In the genomic region with DNA sequence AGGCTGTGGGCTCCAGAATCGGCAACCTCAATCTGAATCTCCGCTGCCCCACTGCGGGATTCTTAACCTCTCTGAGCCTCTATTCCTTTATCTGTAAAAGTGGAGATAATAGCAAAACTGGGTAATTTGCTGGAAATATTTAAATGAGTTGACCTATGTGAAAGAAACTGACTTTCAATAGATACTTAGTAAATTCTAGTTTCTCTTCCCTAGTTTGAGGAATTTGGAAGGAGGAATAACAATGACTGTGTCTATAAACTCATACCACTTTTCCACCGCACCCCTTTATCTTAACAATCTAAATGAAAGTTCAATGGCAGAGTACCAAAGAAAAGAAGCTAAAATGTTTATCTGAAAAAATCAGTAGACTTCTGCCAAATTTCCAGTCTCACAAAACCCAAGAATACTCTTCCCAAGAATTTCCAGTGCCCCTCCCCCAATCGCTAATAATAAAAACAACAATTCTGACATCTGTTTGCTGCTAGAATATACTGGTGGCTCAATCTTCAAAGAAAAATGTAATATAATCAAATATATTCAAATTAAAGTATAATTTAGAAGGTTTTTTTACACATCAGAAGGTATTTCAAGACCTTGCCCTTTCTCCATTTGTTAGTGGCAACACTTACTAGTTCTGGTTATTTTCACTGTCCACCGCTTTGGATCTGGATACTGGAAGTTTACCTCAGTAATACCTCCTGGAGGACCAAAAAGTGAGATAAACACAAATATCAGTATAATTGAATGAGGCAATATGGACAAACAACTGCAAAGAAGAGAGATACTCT, we compare ENCODE assay signal across 21 cellular contexts.
A peak's percentile ranks its signal among the peaks of the same experiment; 100 is the strongest.
DNase-seq lines count a peak whose midpoint lies in the region; FAIRE-seq and TF ChIP-seq lines count a peak whose summit lies in the region.
"Had no signal": no experiment of that assay in that cellular context is flagged by ENCODE, and none has a peak within 500 bp of the region (broad histone marks: within the 10 kb centered on the region; RNA-seq: fewer than 3 reads in every experiment).

No MANE protein-coding gene starts in this region.

- no peaks in the 10 kb centered on the region for H3K9me3 Mint-ChIP-seq in HFFc6
- H3K9me3 Mint-ChIP-seq: CD4-positive, alpha-beta T cell; GM23338 had no signal

- no peaks in the 10 kb centered on the region for H3K36me3 Mint-ChIP-seq in HFFc6 (ENCODE audit: low read depth)

- TF ChIP-seq POLR2A in tibial nerve (IDR thresholded peaks at IDR 0.05): no peak

- H3K4me1 ChIP-seq in parathyroid adenoma (peaks cover 3% of the 10 kb centered on the region), tibial nerve (peaks cover 0 to 39% (median 12%) of the 10 kb centered on the region in 4 donors), kidney (ENCODE audit: control insufficient read depth in 1 of 2, insufficient read depth in 1 of 2, low read depth in 1 of 2, low read length in 2 of 2) (peaks cover 0 to 8% of the 10 kb centered on the region in 2 donors), PC-9 (replicated peaks; ENCODE audit: insufficient read depth) (no peaks in the 10 kb centered on the region)

- no peak overlapping the region for H3K9ac ChIP-seq in parathyroid adenoma
- H3K9ac ChIP-seq in kidney (ENCODE audit: low read length in 2 of 2): no peak overlapping the region

- no peaks in the 10 kb centered on the region for H4K20me1 ChIP-seq in PC-9 (ENCODE audit: insufficient read depth)

- no TSS peak for BruUV-seq in PC-9 (replicated peaks; lab: Mats Ljungman, UMichigan)

- H2AFZ ChIP-seq in parathyroid adenoma (no peak overlapping the region), PC-9 (no peak overlapping the region)
- H2AFZ ChIP-seq: GM23338 had no signal

- H3K36me3 ChIP-seq in parathyroid adenoma (ENCODE audit: control insufficient read depth, insufficient read depth, low read length) (no peaks in the 10 kb centered on the region), tibial nerve (peaks cover 0 to 15% (median 0%) of the 10 kb centered on the region in 3 donors), kidney (ENCODE audit: control insufficient read depth in 1 of 2, insufficient read depth in 2 of 2, low read length in 2 of 2) (no peaks in the 10 kb centered on the region), PC-9 (ENCODE audit: low read depth) (no peaks in the 10 kb centered on the region)

- no peaks in the 10 kb centered on the region for H3F3A ChIP-seq in PC-9 (ENCODE audit: insufficient read depth, low read depth)

- intact Hi-C loops in kidney (cut with DNase I) (no loop called here), PC-9 (cut with micrococcal nuclease; ENCODE audit: unreplicated experiment) (no loop called here)

- no peak overlapping the region for H3K4me3 ChIP-seq in coronary artery
- no peak overlapping the region for H3K4me3 ChIP-seq in parathyroid adenoma (ENCODE audit: low read depth, low read length)
- no peak overlapping the region for H3K4me3 ChIP-seq in tibial nerve
- H3K4me3 ChIP-seq in kidney (ENCODE audit: low read length in 2 of 2): no peak overlapping the region
- no peak overlapping the region for H3K4me3 ChIP-seq in PC-9
- H3K4me3 ChIP-seq: GM23338 had no signal

- H3K27ac Mint-ChIP-seq in HFFc6: no peak overlapping the region
- H3K27ac Mint-ChIP-seq: activated CD4-positive, alpha-beta T cell treated with anti-CD3 and anti-CD28 coated beads, Interleukin-2, amount 10 ng/mL, durations not matched to agents 24 days and 14 days; CD4-positive, alpha-beta T cell; GM23338; naive thymus-derived CD4-positive, alpha-beta T cell had no signal

- FAIRE-seq in kidney (lab: Jason Lieb, UNC): no peak
- FAIRE-seq: GM12891, keratinocyte had no signal

- DNase-seq in HFFc6 (peak; percentile 41), coronary artery (ENCODE audit: low spot score) (no peak), tibial nerve (ENCODE audit: low spot score in 2 of 2) (no peak), NOMO-1 treated with dmso at 0.1 percent for 144 hours (lab: John Stamatoyannopoulos, UW; ENCODE audit: unreplicated experiment) (no peak), SW480 (ENCODE audit: low spot score) (no peak), kidney (no peak), PC-9 (no peak)
- DNase-seq: activated CD4-positive, alpha-beta T cell treated with anti-CD3 and anti-CD28 coated beads, Interleukin-2, amount 10 ng/mL, durations not matched to agents 24 days and 14 days; CD4-positive, alpha-beta T cell; hypothalamus; naive thymus-derived CD4-positive, alpha-beta T cell; NCI-H1694 treated with DMSO at 0.1 percent for 48 hours; NCI-H69; Right ventricle myocardium superior; small intestine; stimulated activated CD4-positive, alpha-beta T cell treated with anti-CD3 and anti-CD28 coated beads, Interleukin-4, amount 100 ng/mL, for 1 hour; T-cell had no signal

- POLR2A ChIA-PET in PC-9 (lab: Charles Lee; ENCODE audit: unreplicated experiment): no interaction called here

- CTCF ChIA-PET in PC-9 (lab: Charles Lee): no interaction called here

- H3K27ac ChIP-seq in coronary artery: peak overlapping the region; percentile 28 to 71
- H3K27ac ChIP-seq in parathyroid adenoma: no peak overlapping the region
- H3K27ac ChIP-seq in tibial nerve: peak overlapping the region in 3 of 4 donors; percentile 75 to 89 (median 84)
- H3K27ac ChIP-seq in kidney (ENCODE audit: low read depth in 2 of 2, low read length in 2 of 2): no peak overlapping the region
- H3K27ac ChIP-seq in PC-9: no peak overlapping the region

- peaks cover 49% of the 10 kb centered on the region for H3K4me1 Mint-ChIP-seq in HFFc6 (ENCODE audit: low read depth)
- H3K4me1 Mint-ChIP-seq: GM23338 had no signal

- WGBS in tibial nerve, 2 donors: 54% methylated on average over 6 of the region's 6 CpGs

- H3K79me2 ChIP-seq in parathyroid adenoma: no peaks in the 10 kb centered on the region
- no peaks in the 10 kb centered on the region for H3K79me2 ChIP-seq in PC-9 (ENCODE audit: low read depth)

- H3K4me3 Mint-ChIP-seq in HFFc6: 0 out of 2 replicates have a peak overlapping the region, but pooled peaks have one; percentile 17
- H3K4me3 Mint-ChIP-seq: activated CD4-positive, alpha-beta T cell treated with anti-CD3 and anti-CD28 coated beads, Interleukin-2, amount 10 ng/mL, durations not matched to agents 24 days and 14 days; CD4-positive, alpha-beta T cell; GM23338; naive thymus-derived CD4-positive, alpha-beta T cell; T-cell had no signal

- TF ChIP-seq EP300 in tibial nerve (IDR thresholded peaks at IDR 0.05): no peak

- H3K27me3 ChIP-seq in parathyroid adenoma (ENCODE audit: control insufficient read depth, insufficient read depth, low read length): no peaks in the 10 kb centered on the region
- H3K27me3 ChIP-seq in tibial nerve: no peaks in the 10 kb centered on the region
- no peaks in the 10 kb centered on the region for H3K27me3 ChIP-seq in PC-9 (ENCODE audit: insufficient read depth, low read depth)

- H3K9me3 ChIP-seq in parathyroid adenoma (ENCODE audit: control insufficient read depth, low read length) (no peaks in the 10 kb centered on the region), tibial nerve (no peaks in the 10 kb centered on the region), kidney (ENCODE audit: control insufficient read depth in 1 of 2, low read length in 2 of 2) (no peaks in the 10 kb centered on the region), PC-9 (ENCODE audit: insufficient read depth, low read depth) (no peaks in the 10 kb centered on the region)

- H3K9me2 ChIP-seq in PC-9 (ENCODE audit: insufficient read depth): no peaks in the 10 kb centered on the region

- peak overlapping the region; percentile 38 for H3K4me2 ChIP-seq in parathyroid adenoma (ENCODE audit: low read length)
- no peak overlapping the region for H3K4me2 ChIP-seq in PC-9
- H3K4me2 ChIP-seq: GM23338 had no signal

- peaks cover 6% of the 10 kb centered on the region for H3K27me3 Mint-ChIP-seq in HFFc6 (ENCODE audit: insufficient read depth)
- H3K27me3 Mint-ChIP-seq: activated CD4-positive, alpha-beta T cell treated with anti-CD3 and anti-CD28 coated beads, Interleukin-2, amount 10 ng/mL, durations not matched to agents 24 days and 14 days; CD4-positive, alpha-beta T cell; naive thymus-derived CD4-positive, alpha-beta T cell; T-cell had no signal

- TF ChIP-seq CTCF in HFFc6 (IDR thresholded peaks at IDR 0.05) (no peak), coronary artery (IDR thresholded peaks at IDR 0.05) (no peak), parathyroid adenoma (IDR thresholded peaks at IDR 0.05) (no peak), tibial nerve (IDR thresholded peaks at IDR 0.05) (no peak), kidney (IDR thresholded peaks at IDR 0.05; ENCODE audit: borderline replicate concordance, extremely low read depth, insufficient read depth) (no peak), PC-9 (conservative IDR thresholded peaks at IDR 0.05) (no peak)

Comparison
In these comparisons a context has a peak if more than half of its experiments do, and no peak if none do; other contexts are left out.
1. H3K27ac ChIP-seq: peak in coronary artery (2 of 2) and tibial nerve (3 of 4); none in parathyroid adenoma (single experiment), kidney (0 of 2) and PC-9 (single experiment).